33 cellular contexts compared by ENCODE assay signal in genomic region chr14:58071341-58071740, GRCh38.
"Had no signal": no experiment of that assay in that cellular context is flagged by ENCODE, and none has a peak within 500 bp of the region (broad histone marks: within the 10 kb centered on the region; RNA-seq: fewer than 3 reads in every experiment).

No MANE protein-coding gene starts in this region.

- H3K4me1 ChIP-seq: SJCRH30 had no signal

- H3K36me3 ChIP-seq: ascending aorta, SJCRH30, WERI-Rb-1 had no signal

- H3K4me3 ChIP-seq: ascending aorta, PC-9, SJCRH30, SK-N-MC had no signal

- H2AFZ ChIP-seq: PC-9 had no signal

- DNase-seq: activated CD4-positive, alpha-beta T cell treated with anti-CD3 and anti-CD28 coated beads, Interleukin-2, amount 10 ng/mL, durations not matched to agents 24 days and 14 days; activated CD4-positive, alpha-beta T cell treated with anti-CD3 and anti-CD28 coated beads, Interleukin-2, amount 50 U/mL, for 4 hours; activated CD4-positive, CD25-positive, alpha-beta regulatory T cell; activated CD8-positive, alpha-beta T cell treated with anti-CD3 and anti-CD28 coated beads for 36 hours; activated effector memory CD4-positive, alpha-beta T cell treated with anti-CD3 and anti-CD28 coated beads, Interleukin-2, amount 50 U/mL, for 16 hours; activated naive CD4-positive, alpha-beta T cell; activated naive CD4-positive, alpha-beta T cell treated with anti-CD3 and anti-CD28 coated beads, Interleukin-2, amount 50 U/mL, for 16 hours; activated naive CD8-positive, alpha-beta T cell treated with anti-CD3 and anti-CD28 coated beads for 36 hours; activated T-cell treated with anti-CD3 and anti-CD28 coated beads, Interleukin-2, amount 50 U/mL, for 1 hour; activated T-cell treated with anti-CD3 and anti-CD28 coated beads, Interleukin-2, amount 50 U/mL, for 72 hours; amygdala; caudate nucleus; cerebellar nuclear complex; MM.1S; MV-4-11; NCI-H1092; NCI-H1436 treated with DMSO at 0.1 percent for 48 hours; NCI-H1694 treated with DMSO at 0.1 percent for 48 hours; NCI-H2029; NCI-H2171 treated with DMSO at 0.1 percent for 48 hours; NCI-H2227 treated with DMSO at 0.1 percent for 48 hours; NCI-H524 treated with DMSO at 0.1 percent for 48 hours; PC-9; SHP77; SJCRH30; T-cell; T-helper 17 cell; WERI-Rb-1 had no signal

- H3K9me3 ChIP-seq: ascending aorta, SJCRH30 had no signal

- H3K27me3 ChIP-seq: ascending aorta, SJCRH30 had no signal

- H3K9ac ChIP-seq: KMS-11 had no signal

- ATAC-seq: activated CD8-positive, alpha-beta T cell treated with anti-CD3 and anti-CD28 coated beads for 36 hours; activated T-cell treated with anti-CD3 and anti-CD28 coated beads, Interleukin-2, amount 50 U/mL, for 72 hours; activated T-helper 17 cell treated with anti-CD3 and anti-CD28 coated beads, Interleukin-2, amount 50 U/mL, for 72 hours; T-cell; T-helper 17 cell had no signal

- FAIRE-seq: bronchial epithelial cell had no signal

- H3K4me2 ChIP-seq: KMS-11, PC-9 had no signal

- H3K27ac ChIP-seq: ascending aorta, KMS-11, PC-9, SJCRH30, SK-N-MC, WERI-Rb-1 had no signal
